Comparison of ENCODE assay signal across 11 cellular contexts in genomic region chr11:3022982-3023381, GRCh38. TPM values are rescaled to one million over a fixed set of nuclear protein-coding genes. Genes with fewer than 3 reads are reported as not detected.
DNase-seq lines count a peak whose midpoint lies in the region; ATAC-seq, FAIRE-seq and TF ChIP-seq lines count a peak whose summit lies in the region.
"Had no signal": no experiment of that assay in that cellular context is flagged by ENCODE, and none has a peak within 500 bp of the region (broad histone marks: within the 10 kb centered on the region; RNA-seq: fewer than 3 reads in every experiment).

No MANE protein-coding gene starts in this region.

- H3K4me3 Mint-ChIP-seq in stimulated activated naive CD8-positive, alpha-beta T cell treated with anti-CD3 and anti-CD28 coated beads, Interleukin-15, Interleukin-2, amounts not matched to agents 100 ng/mL and 50 ng/mL, for 24 hours, result no peak overlapping the region
- no peak overlapping the region for H3K4me3 Mint-ChIP-seq in activated T-helper 17 cell treated with anti-CD3 and anti-CD28 coated beads, Interleukin-2, amount 50 U/mL, for 72 hours
- H3K4me3 Mint-ChIP-seq: type B pancreatic cell had no signal

- H2AFZ ChIP-seq in neuronal stem cell (ENCODE audit: low read length), result no peak overlapping the region

- H3K36me3 Mint-ChIP-seq in stimulated activated naive CD8-positive, alpha-beta T cell treated with anti-CD3 and anti-CD28 coated beads, Interleukin-15, Interleukin-2, amounts not matched to agents 100 ng/mL and 50 ng/mL, for 24 hours (ENCODE audit: low read depth), result peaks cover 87% of the 10 kb centered on the region
- H3K36me3 Mint-ChIP-seq in activated T-helper 17 cell treated with anti-CD3 and anti-CD28 coated beads, Interleukin-2, amount 50 U/mL, for 72 hours (ENCODE audit: low read depth), result peaks cover 96% of the 10 kb centered on the region

- H3K27ac Mint-ChIP-seq in stimulated activated naive CD8-positive, alpha-beta T cell treated with anti-CD3 and anti-CD28 coated beads, Interleukin-15, Interleukin-2, amounts not matched to agents 100 ng/mL and 50 ng/mL, for 24 hours, result peak overlapping the region; percentile 82
- H3K27ac Mint-ChIP-seq in activated T-helper 17 cell treated with anti-CD3 and anti-CD28 coated beads, Interleukin-2, amount 50 U/mL, for 72 hours, result peak overlapping the region; percentile 66

- H3K27ac ChIP-seq in upper lobe of right lung (no peak overlapping the region), pancreas (no peak overlapping the region), neuronal stem cell (replicated peaks; ENCODE audit: low read length) (no peak overlapping the region)

- ATAC-seq in stimulated activated naive CD8-positive, alpha-beta T cell treated with anti-CD3 and anti-CD28 coated beads, Interleukin-15, Interleukin-2, amounts not matched to agents 100 U/mL and 50 U/mL, for 24 hours, result no peak
- no peak for ATAC-seq in activated T-helper 17 cell treated with anti-CD3 and anti-CD28 coated beads, Interleukin-2, amount 50 U/mL, for 72 hours (replicated peaks)
- ATAC-seq in upper lobe of right lung (peak; percentile 45), pancreas (no peak), GM21381 (IDR thresholded peaks at IDR 0.05; ENCODE audit: unreplicated experiment) (no peak)

- no peak overlapping the region for H3K9ac ChIP-seq in neuronal stem cell (ENCODE audit: low read depth, low read length, poor library complexity)

- H3K4me1 ChIP-seq in upper lobe of right lung (no peaks in the 10 kb centered on the region), pancreas (peaks cover 0 to 13% (median 0%) of the 10 kb centered on the region in 3 donors), neuronal stem cell (ENCODE audit: control insufficient read depth in 2 of 2, insufficient read depth in 1 of 2, low read depth in 1 of 2, low read length in 2 of 2) (peaks cover 7 to 10% of the 10 kb centered on the region in 2 donors)

- peaks cover 63% of the 10 kb centered on the region for H3K36me3 ChIP-seq in upper lobe of right lung
- peaks cover 3 to 32% (median 13%) of the 10 kb centered on the region in 3 donors for H3K36me3 ChIP-seq in pancreas
- peaks cover 30 to 81% of the 10 kb centered on the region in 2 donors for H3K36me3 ChIP-seq in neuronal stem cell (replicated peaks in 1 of 2; ENCODE audit: control insufficient read depth in 2 of 2, insufficient read depth in 2 of 2, low read length in 2 of 2)

- no peak overlapping the region for H3K18ac ChIP-seq in neuronal stem cell (ENCODE audit: low read length)

- H3K4me3 ChIP-seq in foreskin fibroblast (ENCODE audit: low read depth in 1 of 2, low read length in 2 of 2) (no peak overlapping the region), upper lobe of right lung (no peak overlapping the region), pancreas (no peak overlapping the region), neuronal stem cell (ENCODE audit: low read length in 2 of 2) (no peak overlapping the region)

- no peak overlapping the region for H2AK5ac ChIP-seq in neuronal stem cell (ENCODE audit: low read depth, low read length)

- DNase-seq in stimulated activated naive CD8-positive, alpha-beta T cell treated with anti-CD3 and anti-CD28 coated beads, Interleukin-15, Interleukin-2, amounts not matched to agents 100 U/mL and 50 U/mL, for 24 hours, result no peak
- peak; percentile 77 to 88 for DNase-seq in foreskin fibroblast
- DNase-seq in upper lobe of right lung, result no peak
- DNase-seq in pancreas, result no peak
- no peak for DNase-seq in neuronal stem cell (ENCODE audit: low spot score)
- DNase-seq: kidney glomerular epithelial cell, NCI-H1694 had no signal

- no peak overlapping the region for H4K91ac ChIP-seq in neuronal stem cell (ENCODE audit: low read depth, low read length, poor library complexity)

- no peak for FAIRE-seq in pancreas (lab: Jason Lieb, UNC)

- no peak overlapping the region for H2BK12ac ChIP-seq in neuronal stem cell (ENCODE audit: low read length)

- H3K14ac ChIP-seq in neuronal stem cell (ENCODE audit: low read length), result no peak overlapping the region

- no peaks in the 10 kb centered on the region for H3K27me3 ChIP-seq in upper lobe of right lung
- no peaks in the 10 kb centered on the region for H3K27me3 ChIP-seq in pancreas
- H3K27me3 ChIP-seq in neuronal stem cell (ENCODE audit: control insufficient read depth in 3 of 3, insufficient read depth in 3 of 3, low read depth in 1 of 3, low read length in 3 of 3), result no peaks in the 10 kb centered on the region

- H3K4ac ChIP-seq in neuronal stem cell (ENCODE audit: low read length), result no peak overlapping the region

- no peaks in the 10 kb centered on the region for H3K9me3 ChIP-seq in upper lobe of right lung
- H3K9me3 ChIP-seq in pancreas, result no peaks in the 10 kb centered on the region
- peaks cover 0 to 2% of the 10 kb centered on the region in 2 donors for H3K9me3 ChIP-seq in neuronal stem cell (replicated peaks in 1 of 2; ENCODE audit: control insufficient read depth in 2 of 2, insufficient read depth in 1 of 2, low read depth in 1 of 2, low read length in 2 of 2)

- intact Hi-C loops in upper lobe of right lung (cut with DNase I) (no loop called here), pancreas (cut with DNase I) (no loop called here)

- 86 to 90% methylated on average over 4 of the region's 4 CpGs for WGBS in pancreas, 2 donors
- WGBS in neuronal stem cell (ENCODE audit: extremely low coverage in 2 of 2, insufficient read length in 2 of 2, insufficient replicate concordance in 1 of 2), 2 donors, result no CpG with 5 or more reads among the region's 4 CpGs

- no peak overlapping the region for H2BK5ac ChIP-seq in neuronal stem cell (ENCODE audit: low read length)

- no peaks in the 10 kb centered on the region for H3K27me3 Mint-ChIP-seq in stimulated activated naive CD8-positive, alpha-beta T cell treated with anti-CD3 and anti-CD28 coated beads, Interleukin-15, Interleukin-2, amounts not matched to agents 100 ng/mL and 50 ng/mL, for 24 hours
- H3K27me3 Mint-ChIP-seq in activated T-helper 17 cell treated with anti-CD3 and anti-CD28 coated beads, Interleukin-2, amount 50 U/mL, for 72 hours, result no peaks in the 10 kb centered on the region
- H3K27me3 Mint-ChIP-seq: type B pancreatic cell had no signal

- H3K9me3 Mint-ChIP-seq in stimulated activated naive CD8-positive, alpha-beta T cell treated with anti-CD3 and anti-CD28 coated beads, Interleukin-15, Interleukin-2, amounts not matched to agents 100 ng/mL and 50 ng/mL, for 24 hours, result no peaks in the 10 kb centered on the region
- H3K9me3 Mint-ChIP-seq in activated T-helper 17 cell treated with anti-CD3 and anti-CD28 coated beads, Interleukin-2, amount 50 U/mL, for 72 hours, result no peaks in the 10 kb centered on the region
- H3K9me3 Mint-ChIP-seq: type B pancreatic cell had no signal

- TF ChIP-seq CTCF in foreskin fibroblast (IDR thresholded peaks at IDR 0.05; ENCODE audit: low read depth, low read length) (no peak), upper lobe of right lung (IDR thresholded peaks at IDR 0.05) (no peak), pancreas (IDR thresholded peaks at IDR 0.05) (no peak)

- peaks cover 37% of the 10 kb centered on the region for H3K4me1 Mint-ChIP-seq in stimulated activated naive CD8-positive, alpha-beta T cell treated with anti-CD3 and anti-CD28 coated beads, Interleukin-15, Interleukin-2, amounts not matched to agents 100 ng/mL and 50 ng/mL, for 24 hours (ENCODE audit: low read depth)
- peaks cover 19% of the 10 kb centered on the region for H3K4me1 Mint-ChIP-seq in activated T-helper 17 cell treated with anti-CD3 and anti-CD28 coated beads, Interleukin-2, amount 50 U/mL, for 72 hours

- H4K8ac ChIP-seq in neuronal stem cell (ENCODE audit: low read depth, low read length), result no peak overlapping the region

- peaks cover 3% of the 10 kb centered on the region for H3K79me1 ChIP-seq in neuronal stem cell (ENCODE audit: low read depth, low read length)

- H2BK15ac ChIP-seq in neuronal stem cell (ENCODE audit: low read length), result no peak overlapping the region

- H2BK120ac ChIP-seq in neuronal stem cell (ENCODE audit: low read depth, low read length), result no peak overlapping the region

- no peak overlapping the region for H3K4me2 ChIP-seq in neuronal stem cell (ENCODE audit: insufficient read depth, low read length, poor library complexity, severe bottlenecking)

- no peak overlapping the region for H3K23ac ChIP-seq in neuronal stem cell (ENCODE audit: low read depth, low read length, poor library complexity)

RNA-seq across cellular contexts. Expression of gene NAP1L4, which starts 30.9 kb away (rescaled TPM):
- total RNA-seq in activated T-helper 17 cell treated with anti-CD3 and anti-CD28 coated beads, Interleukin-2, amount 50 U/mL, for 72 hours, result 100 to 1,000 TPM; 301 to 344 TPM
- total RNA-seq in upper lobe of right lung (92.7 TPM), pancreas (10 to 100 TPM; 29.3 to 67.4 (median 40.9) TPM)
- 10 to 100 TPM; 40.9 to 52.5 TPM for polyA plus RNA-seq in pancreas
- 113 TPM for polyA plus RNA-seq in neuronal stem cell (2013, experiment 1 of 2)
- polyA plus RNA-seq in neuronal stem cell (2013, experiment 2 of 2), result 107 TPM

RNA-seq across cellular contexts. Expression of gene CARS1, which starts 34.2 kb away (rescaled TPM):
- 10 to 100 TPM; 81.4 to 84.9 TPM for total RNA-seq in activated T-helper 17 cell treated with anti-CD3 and anti-CD28 coated beads, Interleukin-2, amount 50 U/mL, for 72 hours
- total RNA-seq in upper lobe of right lung (34.6 TPM), pancreas (10 to 100 TPM; 14.8 to 65.0 (median 19.8) TPM)
- polyA plus RNA-seq in pancreas, result 10 to 100 TPM; 16.7 to 26.0 TPM
- polyA plus RNA-seq in neuronal stem cell (2013, experiment 1 of 2), result 21.3 TPM
- 20.1 TPM for polyA plus RNA-seq in neuronal stem cell (2013, experiment 2 of 2)

Comparison
In these comparisons a context has a peak if more than half of its experiments do, and no peak if none do; other contexts are left out.
1. DNase-seq: peak in foreskin fibroblast (2 of 2); none in stimulated activated naive CD8-positive, alpha-beta T cell treated with anti-CD3 and anti-CD28 coated beads, Interleukin-15, Interleukin-2, amounts not matched to agents 100 U/mL and 50 U/mL, for 24 hours (single experiment), upper lobe of right lung (single experiment), pancreas (0 of 6) and neuronal stem cell (single experiment).